ENCODE assay signal across 9 cellular contexts in the genomic region with DNA sequence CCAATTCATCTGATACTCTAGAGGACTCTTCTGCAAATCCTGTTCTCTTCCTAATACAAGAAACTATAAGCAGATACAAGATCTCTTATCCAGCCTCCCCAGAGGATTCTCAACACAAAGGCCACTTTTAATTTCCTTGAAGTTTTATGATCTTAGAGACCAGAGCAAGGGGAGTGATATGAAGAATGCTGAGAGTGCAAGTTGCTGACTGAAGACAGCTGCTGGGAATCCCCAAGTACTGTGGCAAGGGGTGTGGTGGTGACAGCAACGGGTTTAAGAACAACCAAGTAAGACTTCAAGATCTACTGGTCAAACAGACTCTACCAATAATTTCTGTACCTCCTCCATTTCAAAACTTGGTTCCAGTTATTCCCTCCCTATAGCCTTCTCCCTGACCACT. TPM values are rescaled to one million over a fixed set of nuclear protein-coding genes. Genes with fewer than 3 reads are reported as not detected.
A peak's percentile ranks its signal among the peaks of the same experiment; 100 is the strongest.
DNase-seq lines count a peak whose midpoint lies in the region; ATAC-seq and TF ChIP-seq lines count a peak whose summit lies in the region.
"Had no signal": no experiment of that assay in that cellular context is flagged by ENCODE, and none has a peak within 500 bp of the region (broad histone marks: within the 10 kb centered on the region; RNA-seq: fewer than 3 reads in every experiment).

No MANE protein-coding gene starts in this region.

- no peak overlapping the region for H3K27ac Mint-ChIP-seq in glutamatergic neuron (ENCODE audit: unreplicated experiment)

- ATAC-seq in GM18511 (IDR thresholded peaks at IDR 0.05; ENCODE audit: unreplicated experiment) (peak; percentile 85), HG02642 (IDR thresholded peaks at IDR 0.05; ENCODE audit: poor library complexity, unreplicated experiment) (peak; percentile 94)

- no peak for TF ChIP-seq CTCF in prostate gland (IDR thresholded peaks at IDR 0.05)
- no peak for TF ChIP-seq CTCF in RWPE1 (conservative IDR thresholded peaks at IDR 0.05; ENCODE audit: low read depth)
- no peak for TF ChIP-seq CTCF in glutamatergic neuron (IDR thresholded peaks at IDR 0.05; ENCODE audit: partially characterized antibody, unreplicated experiment)

- H3K9me3 ChIP-seq in prostate gland = no peaks in the 10 kb centered on the region

- H3K27me3 ChIP-seq in prostate gland (replicated peaks; ENCODE audit: insufficient read depth) = no peaks in the 10 kb centered on the region

- H3K27ac ChIP-seq in prostate gland (no peak overlapping the region), RWPE1 (no peak overlapping the region)

- no peak for TF ChIP-seq POLR2A in prostate gland (IDR thresholded peaks at IDR 0.05)

- H3K36me3 ChIP-seq in prostate gland = no peaks in the 10 kb centered on the region

- CTCF ChIA-PET in RWPE1 (lab: Yijun Ruan, JAX) = no interaction called here

- DNase-seq in T-helper 9 cell (peak; percentile 4), left kidney (ENCODE audit: low read depth, low spot score) (peak; percentile 51), prostate gland (ENCODE audit: low spot score) (no peak), RWPE1 (ENCODE audit: low spot score) (no peak), glutamatergic neuron (no peak), amniotic stem cell (lab: John Stamatoyannopoulos, UW) (no peak)

- H3K9me3 Mint-ChIP-seq in glutamatergic neuron (ENCODE audit: unreplicated experiment) = no peaks in the 10 kb centered on the region

- no peaks in the 10 kb centered on the region for H3K27me3 Mint-ChIP-seq in glutamatergic neuron (ENCODE audit: unreplicated experiment)

- H3K4me1 ChIP-seq in prostate gland (replicated peaks) = no peaks in the 10 kb centered on the region

- WGBS in prostate gland = 64% methylated on average over 1 of the region's 1 CpG

- H3K4me3 Mint-ChIP-seq in glutamatergic neuron (ENCODE audit: unreplicated experiment) = no peak overlapping the region

- POLR2A ChIA-PET in RWPE1 (lab: Yijun Ruan, JAX; ENCODE audit: low non-redundant PET) = no interaction called here

- intact Hi-C loops in prostate gland (cut with DNase I) = loop anchor here (10.0 kb wide), 2 partner anchors 136 to 576 kb away; partner anchors contain the start of gene ACSL4

- no peaks in the 10 kb centered on the region for H3K36me3 Mint-ChIP-seq in glutamatergic neuron (ENCODE audit: unreplicated experiment)

- peaks cover 4% of the 10 kb centered on the region for H3K4me1 Mint-ChIP-seq in glutamatergic neuron (ENCODE audit: low read depth, unreplicated experiment)

- H3K4me3 ChIP-seq in prostate gland = no peak overlapping the region

RNA-seq across cellular contexts. Expression of gene AMMECR1, which starts 7.0 kb away (rescaled TPM):
- total RNA-seq in prostate gland (1 to 10 TPM; 3.7 to 4.8 TPM), glutamatergic neuron (ENCODE audit: unreplicated experiment) (2.3 TPM)

RNA-seq across cellular contexts. Expression of gene RTL9, which starts 47.8 kb away (rescaled TPM):
- 10 to 100 TPM in 1 of 2 donors, not detected in 1; 56.7 TPM for total RNA-seq in prostate gland
- 1.8 TPM for total RNA-seq in glutamatergic neuron (ENCODE audit: unreplicated experiment)
- total RNA-seq: T-helper 1 cell treated with Interleukin-12 subunit alpha and Interleukin-12 subunit beta and Interleukin-4 antibody, amounts not matched to agents 30 ng/mL and 1 ng/mL, for 36 hours had no signal

Comparison
In these comparisons a context has a peak if more than half of its experiments do, and no peak if none do; other contexts are left out.
1. DNase-seq: peak in T-helper 9 cell (single experiment) and left kidney (single experiment); none in prostate gland (single experiment), RWPE1 (single experiment), glutamatergic neuron (single experiment) and amniotic stem cell (single experiment).